ENCODE assay signal across 9 cellular contexts in genomic region chr5:24110019-24110615, GRCh38.
DNase-seq lines count a peak whose midpoint lies in the region; ATAC-seq and TF ChIP-seq lines count a peak whose summit lies in the region.
"Had no signal": no experiment of that assay in that cellular context is flagged by ENCODE, and none has a peak within 500 bp of the region (broad histone marks: within the 10 kb centered on the region; RNA-seq: fewer than 3 reads in every experiment).

No MANE protein-coding gene starts in this region.

- peaks cover 3% of the 10 kb centered on the region for H3K9me3 Mint-ChIP-seq in progenitor cell of endocrine pancreas (ENCODE audit: low read depth)
- H3K9me3 Mint-ChIP-seq in activated T-cell treated with anti-CD3 and anti-CD28 coated beads, Interleukin-2, amount 50 U/mL, for 4 hours = peaks cover 4% of the 10 kb centered on the region
- H3K9me3 Mint-ChIP-seq: activated naive CD4-positive, alpha-beta T cell treated with anti-CD3 and anti-CD28 coated beads, Interleukin-2, amount 50 U/mL, for 24 hours had no signal

- TF ChIP-seq CTCF in breast epithelium (IDR thresholded peaks at IDR 0.05) = peak in 2 of 3 donors; percentile 31 to 44
- TF ChIP-seq CTCF in progenitor cell of endocrine pancreas (IDR thresholded peaks at IDR 0.05; ENCODE audit: unreplicated experiment) = peak; percentile 55
- TF ChIP-seq CTCF in thyroid gland (IDR thresholded peaks at IDR 0.05) = no peak

- intact Hi-C loops in breast epithelium (cut with DNase I; ENCODE audit: low total_unique reads) = no loop called here
- intact Hi-C loops in thyroid gland (cut with DNase I) = no loop called here

- TF ChIP-seq POLR2A in breast epithelium (IDR thresholded peaks at IDR 0.05) (no peak), thyroid gland (IDR thresholded peaks at IDR 0.05) (no peak)

- H3K4me1 Mint-ChIP-seq in progenitor cell of endocrine pancreas (ENCODE audit: low read depth) = peaks cover 10% of the 10 kb centered on the region
- H3K4me1 Mint-ChIP-seq in activated T-cell treated with anti-CD3 and anti-CD28 coated beads, Interleukin-2, amount 50 U/mL, for 4 hours (ENCODE audit: low read depth) = no peaks in the 10 kb centered on the region
- H3K4me1 Mint-ChIP-seq: activated naive CD4-positive, alpha-beta T cell treated with anti-CD3 and anti-CD28 coated beads, Interleukin-2, amount 50 U/mL, for 24 hours had no signal

- 34 to 35% methylated on average over 3 of the region's 3 CpGs for WGBS in thyroid gland, 2 donors

- no peaks in the 10 kb centered on the region for H3K4me1 ChIP-seq in breast epithelium
- no peaks in the 10 kb centered on the region for H3K4me1 ChIP-seq in thyroid gland

- H3K36me3 ChIP-seq in breast epithelium (no peaks in the 10 kb centered on the region), thyroid gland (no peaks in the 10 kb centered on the region)

- no peak for ATAC-seq in activated T-cell treated with anti-CD3 and anti-CD28 coated beads, Interleukin-2, amount 50 U/mL, for 4 hours
- no peak for ATAC-seq in GM21528 (IDR thresholded peaks at IDR 0.05; ENCODE audit: low FRiP score, unreplicated experiment)

- H3K36me3 Mint-ChIP-seq in progenitor cell of endocrine pancreas (ENCODE audit: insufficient read depth) = peaks cover 1% of the 10 kb centered on the region
- no peaks in the 10 kb centered on the region for H3K36me3 Mint-ChIP-seq in activated T-cell treated with anti-CD3 and anti-CD28 coated beads, Interleukin-2, amount 50 U/mL, for 4 hours (ENCODE audit: insufficient read depth)
- H3K36me3 Mint-ChIP-seq: activated naive CD4-positive, alpha-beta T cell treated with anti-CD3 and anti-CD28 coated beads, Interleukin-2, amount 50 U/mL, for 24 hours had no signal

- no peak overlapping the region for H3K4me3 Mint-ChIP-seq in progenitor cell of endocrine pancreas (ENCODE audit: low read depth)
- H3K4me3 Mint-ChIP-seq in activated T-cell treated with anti-CD3 and anti-CD28 coated beads, Interleukin-2, amount 50 U/mL, for 4 hours = no peak overlapping the region
- H3K4me3 Mint-ChIP-seq: activated naive CD4-positive, alpha-beta T cell treated with anti-CD3 and anti-CD28 coated beads, Interleukin-2, amount 50 U/mL, for 24 hours had no signal

- no peak overlapping the region for H3K4me3 ChIP-seq in breast epithelium
- H3K4me3 ChIP-seq in thyroid gland (replicated peaks in 1 of 3) = no peak overlapping the region

- peak; percentile 62 for DNase-seq in H4 (ENCODE audit: low spot score)
- peak; percentile 76 for DNase-seq in NCI-H2171 treated with DMSO at 0.1 percent for 48 hours (lab: John Stamatoyannopoulos, UW)
- no peak for DNase-seq in breast epithelium (ENCODE audit: low spot score in 2 of 2)
- no peak for DNase-seq in progenitor cell of endocrine pancreas (ENCODE audit: low spot score, unreplicated experiment)
- DNase-seq in activated gamma-delta T cell (lab: John Stamatoyannopoulos, UW) = no peak
- DNase-seq in activated T-cell treated with anti-CD3 and anti-CD28 coated beads, Interleukin-2, amount 50 U/mL, for 4 hours = no peak
- DNase-seq in thyroid gland = no peak

- H3K27me3 ChIP-seq in breast epithelium = no peaks in the 10 kb centered on the region
- H3K27me3 ChIP-seq in thyroid gland = no peaks in the 10 kb centered on the region

- no peaks in the 10 kb centered on the region for H3K9me3 ChIP-seq in breast epithelium
- H3K9me3 ChIP-seq in thyroid gland = no peaks in the 10 kb centered on the region

- H3K27me3 Mint-ChIP-seq in progenitor cell of endocrine pancreas = no peaks in the 10 kb centered on the region
- H3K27me3 Mint-ChIP-seq in activated T-cell treated with anti-CD3 and anti-CD28 coated beads, Interleukin-2, amount 50 U/mL, for 4 hours (ENCODE audit: low read depth) = no peaks in the 10 kb centered on the region
- H3K27me3 Mint-ChIP-seq: activated naive CD4-positive, alpha-beta T cell treated with anti-CD3 and anti-CD28 coated beads, Interleukin-2, amount 50 U/mL, for 24 hours had no signal

- no peak overlapping the region for H3K27ac Mint-ChIP-seq in progenitor cell of endocrine pancreas
- H3K27ac Mint-ChIP-seq: activated naive CD4-positive, alpha-beta T cell treated with anti-CD3 and anti-CD28 coated beads, Interleukin-2, amount 50 U/mL, for 24 hours had no signal

- H3K27ac ChIP-seq in breast epithelium (no peak overlapping the region), thyroid gland (no peak overlapping the region)

Comparison
In these comparisons a context has a peak if more than half of its experiments do, and no peak if none do; other contexts are left out.
1. DNase-seq: peak in H4 (single experiment) and NCI-H2171 treated with DMSO at 0.1 percent for 48 hours (single experiment); none in breast epithelium (0 of 2), progenitor cell of endocrine pancreas (single experiment), activated gamma-delta T cell (single experiment), activated T-cell treated with anti-CD3 and anti-CD28 coated beads, Interleukin-2, amount 50 U/mL, for 4 hours (single experiment) and thyroid gland (0 of 2).
2. CTCF ChIP-seq: peak in breast epithelium (2 of 3) and progenitor cell of endocrine pancreas (single experiment); none in thyroid gland (0 of 6).